25 cellular contexts compared by ENCODE assay signal in the genomic region with DNA sequence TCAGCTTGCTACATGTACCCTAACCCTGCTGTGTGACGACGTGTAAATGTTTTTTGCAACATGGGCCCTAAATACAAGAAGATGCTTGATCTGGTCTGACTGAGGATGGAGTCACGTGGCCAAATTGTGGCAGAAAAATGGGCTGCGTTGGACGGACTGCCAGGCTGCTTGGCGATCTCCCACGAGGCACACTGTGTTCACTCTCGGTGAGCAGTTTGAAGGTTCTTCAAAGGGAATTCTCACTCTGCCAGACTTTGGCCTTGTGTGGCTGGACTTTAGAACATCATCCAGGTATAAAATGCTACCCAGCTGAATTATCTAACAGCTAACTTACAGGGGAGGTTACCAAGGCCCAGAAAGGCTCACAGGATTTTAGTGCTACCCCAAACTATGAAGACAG.
DNase-seq lines count a peak whose midpoint lies in the region; ATAC-seq and TF ChIP-seq lines count a peak whose summit lies in the region.
"Had no signal": no experiment of that assay in that cellular context is flagged by ENCODE, and none has a peak within 500 bp of the region (broad histone marks: within the 10 kb centered on the region; RNA-seq: fewer than 3 reads in every experiment).

No MANE protein-coding gene starts in this region.

- WGBS in IMR-90 (ENCODE audit: extremely low coverage in 2 of 2, insufficient read length in 1 of 2), 2 experiments, result 48% methylated on average over 2 of the region's 8 CpGs; no CpG with 5 or more reads in 1 of the 2 experiments

- H4K8ac ChIP-seq in IMR-90 (ENCODE audit: low read depth in 2 of 2, low read length in 2 of 2), result no peak overlapping the region

- CTCF ChIA-PET in CD8-positive, alpha-beta memory T cell (lab: Charles Lee), result interaction anchor here (0.6 to 3.5 kb wide), 15 partner anchors 11 to 298 kb away, joined by 3 to 10 read pairs (median 4); partner anchors contain the start of genes ORAI1 and RHOF
- CTCF ChIA-PET in IMR-90 (lab: Yijun Ruan, JAX), result no interaction called here
- CTCF ChIA-PET in CD4-positive, alpha-beta memory T cell (lab: Charles Lee; ENCODE audit: partially characterized antibody), result interaction anchor here (0.6 to 2.6 kb wide), 15 partner anchors 8 to 798 kb away, joined by 3 to 24 read pairs (median 4); partner anchors contain the start of gene MORN3

- H3K27ac Mint-ChIP-seq in CD8-positive, alpha-beta memory T cell, result peak overlapping the region in 5 of 8 donors; percentile 17 to 84 (median 58)
- peak overlapping the region in 3 of 7 donors; percentile 31 to 86 (median 72) for H3K27ac Mint-ChIP-seq in CD4-positive, alpha-beta memory T cell
- H3K27ac Mint-ChIP-seq: activated T-cell treated with anti-CD3 and anti-CD28 coated beads, Interleukin-2, amount 50 U/mL, for 72 hours; dendritic cell treated with granulocyte-macrophage colony-stimulating factor and Interleukin-4, amounts not matched to agents 40 ng/mL and 50 ng/mL, for 4 days; HFFc6; progenitor cell of endocrine pancreas had no signal

- no peak overlapping the region for H3K18ac ChIP-seq in IMR-90 (ENCODE audit: low read depth, low read length)

- BruUV-seq in IMR-90 (replicated peaks; lab: Mats Ljungman, UMichigan), result no TSS peak

- H3K4me3 Mint-ChIP-seq in CD8-positive, alpha-beta memory T cell, result peak overlapping the region in 3 of 7 donors; percentile 12 to 31 (median 15)
- no peak overlapping the region for H3K4me3 Mint-ChIP-seq in CD4-positive, alpha-beta memory T cell
- H3K4me3 Mint-ChIP-seq: activated T-cell treated with anti-CD3 and anti-CD28 coated beads, Interleukin-2, amount 50 U/mL, for 72 hours; dendritic cell treated with granulocyte-macrophage colony-stimulating factor and Interleukin-4, amounts not matched to agents 40 ng/mL and 50 ng/mL, for 4 days; HFFc6; IgD-negative memory B cell had no signal

- peak overlapping the region; percentile 73 for H2AK9ac ChIP-seq in IMR-90 (replicated peaks; ENCODE audit: low read depth, low read length, poor library complexity)

- H3K23ac ChIP-seq in IMR-90 (ENCODE audit: low read depth, low read length), result no peak overlapping the region

- no peak for TF ChIP-seq RAD21 in IMR-90 (IDR thresholded peaks at IDR 0.05; ENCODE audit: low read length)

- H3K9me1 ChIP-seq in IMR-90 (ENCODE audit: insufficient read depth, low read length), result peaks cover 3% of the 10 kb centered on the region; the same call in 1 of the 2 replicates

- no peaks in the 10 kb centered on the region for H3K27me3 ChIP-seq in CD8-positive, alpha-beta memory T cell (ENCODE audit: insufficient read depth, low read length, poor library complexity, severe bottlenecking)
- H3K27me3 ChIP-seq in IMR-90 (ENCODE audit: control insufficient read depth, insufficient read depth, low read length) (no peaks in the 10 kb centered on the region), osteoblast (ENCODE audit: insufficient read depth, low read length) (no peaks in the 10 kb centered on the region)
- no peaks in the 10 kb centered on the region for H3K27me3 ChIP-seq in CD4-positive, alpha-beta memory T cell (ENCODE audit: insufficient read depth, low read length)
- H3K27me3 ChIP-seq: BLaER1 treated with 17β-estradiol and CSF1 and Interleukin-3, amounts not matched to agents 10 nM and 100 nM; hepatocyte had no signal

- H4K20me1 ChIP-seq in IMR-90 (ENCODE audit: insufficient read depth, low read length) (peaks cover 4% of the 10 kb centered on the region; the same call in 1 of the 2 replicates), osteoblast (ENCODE audit: insufficient read depth, low read length) (no peaks in the 10 kb centered on the region)

- H3K36me3 ChIP-seq in CD8-positive, alpha-beta memory T cell (ENCODE audit: insufficient read depth, low read length), result peaks cover 6% of the 10 kb centered on the region
- H3K36me3 ChIP-seq in IMR-90 (ENCODE audit: control insufficient read depth, insufficient read depth, low read length), result no peaks in the 10 kb centered on the region; the same call in none of the 2 replicates
- no peaks in the 10 kb centered on the region for H3K36me3 ChIP-seq in osteoblast (ENCODE audit: insufficient read depth, low read length)
- H3K36me3 ChIP-seq in CD4-positive, alpha-beta memory T cell (ENCODE audit: insufficient read depth, low read length), result peaks cover 8% of the 10 kb centered on the region

- H3K79me2 ChIP-seq in osteoblast (ENCODE audit: insufficient read depth, low read length), result no peaks in the 10 kb centered on the region
- H3K79me2 ChIP-seq: hepatocyte had no signal

- H2AK5ac ChIP-seq in IMR-90 (ENCODE audit: low read depth, low read length), result no peak overlapping the region

- peaks cover 0 to 39% (median 5%) of the 10 kb centered on the region in 3 donors for H3K36me3 Mint-ChIP-seq in CD8-positive, alpha-beta memory T cell
- peaks cover 16 to 23% of the 10 kb centered on the region in 2 donors for H3K36me3 Mint-ChIP-seq in CD4-positive, alpha-beta memory T cell

- H3K56ac ChIP-seq in IMR-90 (ENCODE audit: extremely low read depth, insufficient read depth, low read length), result no peak overlapping the region

- H3K27me3 Mint-ChIP-seq in CD8-positive, alpha-beta memory T cell, result no peaks in the 10 kb centered on the region
- no peaks in the 10 kb centered on the region for H3K27me3 Mint-ChIP-seq in CD4-positive, alpha-beta memory T cell
- H3K27me3 Mint-ChIP-seq: dendritic cell treated with granulocyte-macrophage colony-stimulating factor and Interleukin-4, amounts not matched to agents 40 ng/mL and 50 ng/mL, for 4 days; IgD-negative memory B cell; progenitor cell of endocrine pancreas had no signal

- H4K5ac ChIP-seq in IMR-90 (ENCODE audit: low read depth, low read length), result no peak overlapping the region

- H3K9me3 Mint-ChIP-seq in CD8-positive, alpha-beta memory T cell, result no peaks in the 10 kb centered on the region
- H3K9me3 Mint-ChIP-seq in CD4-positive, alpha-beta memory T cell, result no peaks in the 10 kb centered on the region
- H3K9me3 Mint-ChIP-seq: activated T-cell treated with anti-CD3 and anti-CD28 coated beads, Interleukin-2, amount 50 U/mL, for 72 hours; dendritic cell treated with granulocyte-macrophage colony-stimulating factor and Interleukin-4, amounts not matched to agents 40 ng/mL and 50 ng/mL, for 4 days; HFFc6; IgD-negative memory B cell had no signal

- H3K4me1 ChIP-seq in CD8-positive, alpha-beta memory T cell (ENCODE audit: insufficient read depth, low read length), result peaks cover 10% of the 10 kb centered on the region
- H3K4me1 ChIP-seq in IMR-90 (ENCODE audit: control insufficient read depth, insufficient read depth, low read length) (no peaks in the 10 kb centered on the region), osteoblast (ENCODE audit: insufficient read depth, low read length) (peaks cover 8% of the 10 kb centered on the region)
- peaks cover 17% of the 10 kb centered on the region for H3K4me1 ChIP-seq in CD4-positive, alpha-beta memory T cell (ENCODE audit: insufficient read depth, low read length)

- peaks cover 0 to 7% of the 10 kb centered on the region in 2 experiments; a peak in 3 of 4 replicates for H3K79me1 ChIP-seq in IMR-90 (ENCODE audit: low read depth in 1 of 2, low read length in 2 of 2)

- no peak overlapping the region for H3K14ac ChIP-seq in IMR-90 (replicated peaks; ENCODE audit: low read depth, low read length)

- intact Hi-C loops in IMR-90 (cut with micrococcal nuclease), result no loop called here
- intact Hi-C loops in CD4-positive, alpha-beta memory T cell (cut with micrococcal nuclease), result no loop called here

- no peak overlapping the region for H4K91ac ChIP-seq in IMR-90 (ENCODE audit: insufficient read depth, low read depth, low read length)

- POLR2A ChIA-PET in CD8-positive, alpha-beta memory T cell (lab: Charles Lee), result interaction anchor here (0.5 to 0.7 kb wide), 4 partner anchors 16 to 1171 kb away, joined by 3 to 5 read pairs (median 4); no protein-coding TSS in a partner anchor
- POLR2A ChIA-PET in IMR-90 (lab: Charles Lee; ENCODE audit: unreplicated experiment), result no interaction called here
- POLR2A ChIA-PET in CD4-positive, alpha-beta memory T cell (lab: Charles Lee; ENCODE audit: partially characterized antibody), result no interaction called here

- H3K4me3 ChIP-seq in CD8-positive, alpha-beta memory T cell (ENCODE audit: low read length), result no peak overlapping the region
- no peak overlapping the region for H3K4me3 ChIP-seq in IMR-90 (ENCODE audit: insufficient read depth, low read depth, low read length)
- H3K4me3 ChIP-seq in osteoblast (ENCODE audit: insufficient read depth, low read length), result no peak overlapping the region
- H3K4me3 ChIP-seq in CD4-positive, alpha-beta memory T cell (ENCODE audit: low read length in 2 of 2), result no peak overlapping the region
- H3K4me3 ChIP-seq: BLaER1 treated with 17β-estradiol and CSF1 and Interleukin-3, amounts not matched to agents 10 nM and 100 nM; hepatocyte had no signal

- H3K4me1 Mint-ChIP-seq in CD8-positive, alpha-beta memory T cell, result peaks cover 28 to 56% (median 41%) of the 10 kb centered on the region in 3 donors
- peaks cover 12 to 27% (median 18%) of the 10 kb centered on the region in 4 donors for H3K4me1 Mint-ChIP-seq in CD4-positive, alpha-beta memory T cell

- TF ChIP-seq POLR2A in IMR-90 (IDR thresholded peaks at IDR 0.05; ENCODE audit: low read depth, low read length), result no peak

- H2BK120ac ChIP-seq in IMR-90 (ENCODE audit: low read depth, low read length), result no peak overlapping the region

- TF ChIP-seq CTCF in IMR-90 (conservative IDR thresholded peaks at IDR 0.05; ENCODE audit: low read depth, low read length) (no peak), osteoblast (IDR thresholded peaks at IDR 0.05; ENCODE audit: extremely low read depth, low read depth, low read length) (no peak)

- no peak overlapping the region for H2BK15ac ChIP-seq in IMR-90 (ENCODE audit: low read depth, low read length)

- H2AFZ ChIP-seq in IMR-90 (replicated peaks; ENCODE audit: low read length, poor library complexity), result no peak overlapping the region
- no peak overlapping the region for H2AFZ ChIP-seq in osteoblast (ENCODE audit: low read length)
- H2AFZ ChIP-seq: hepatocyte had no signal

- no peak for ATAC-seq in IMR-90 (ENCODE audit: low read depth)
- ATAC-seq in GM18498 (IDR thresholded peaks at IDR 0.05; ENCODE audit: unreplicated experiment), result no peak
- ATAC-seq in GM19467 (IDR thresholded peaks at IDR 0.05; ENCODE audit: unreplicated experiment), result no peak
- ATAC-seq: activated T-cell treated with anti-CD3 and anti-CD28 coated beads, Interleukin-2, amount 50 U/mL, for 72 hours had no signal

- no peak overlapping the region for H3K4ac ChIP-seq in IMR-90 (ENCODE audit: low read depth, low read length)

- H2BK20ac ChIP-seq in IMR-90 (ENCODE audit: low read depth, low read length), result no peak overlapping the region

- no peak overlapping the region for H2BK5ac ChIP-seq in IMR-90 (ENCODE audit: low read depth, low read length, poor library complexity, severe bottlenecking)

- DNase-seq in CD8-positive, alpha-beta memory T cell, result no peak
- DNase-seq in IMR-90 (no peak), inferior parietal cortex (ENCODE audit: extremely low spot score) (peak; percentile 20), osteoblast (ENCODE audit: insufficient read length, low spot score, missing footprints) (peak; percentile 42), COLO829 (ENCODE audit: low spot score) (no peak)
- DNase-seq in CD4-positive, alpha-beta memory T cell, result no peak
- DNase-seq: activated naive CD4-positive, alpha-beta T cell; activated T-cell treated with anti-CD3 and anti-CD28 coated beads, Interleukin-2, amount 50 U/mL, for 72 hours; DMS79 treated with DMSO at 0.1 percent for 48 hours; HFFc6; mammary epithelial cell; NCI-H1092; NCI-H187; NCI-H2171; NCI-H82; SIG-M5; stimulated activated CD4-positive, alpha-beta T cell treated with anti-CD3 and anti-CD28 coated beads, Interleukin-4, amount 100 ng/mL, for 24 hours; trophoblast cell had no signal

- in situ Hi-C loops in IMR-90 (cut with MboI; ENCODE audit: low sequenced_read_pairs), result no loop called here

- dilution Hi-C loops in IMR-90 (cut with HindIII; ENCODE audit: low sequenced_read_pairs, unreplicated experiment), result no loop called here

- no peak overlapping the region for H3K4me2 ChIP-seq in IMR-90 (ENCODE audit: low read depth, low read length)
- H3K4me2 ChIP-seq in osteoblast (ENCODE audit: insufficient read depth, low read length), result no peak overlapping the region
- H3K4me2 ChIP-seq: hepatocyte had no signal

- no peaks in the 10 kb centered on the region for H3K9me3 ChIP-seq in CD8-positive, alpha-beta memory T cell (ENCODE audit: low read length)
- H3K9me3 ChIP-seq in IMR-90 (ENCODE audit: control insufficient read depth, insufficient read depth, low read length), result no peaks in the 10 kb centered on the region
- no peaks in the 10 kb centered on the region for H3K9me3 ChIP-seq in osteoblast (ENCODE audit: low read depth, low read length)
- H3K9me3 ChIP-seq in CD4-positive, alpha-beta memory T cell (ENCODE audit: control insufficient read depth in 1 of 2, low read length in 2 of 2), result no peaks in the 10 kb centered on the region
- H3K9me3 ChIP-seq: BLaER1 treated with 17β-estradiol and CSF1 and Interleukin-3, amounts not matched to agents 10 nM and 100 nM had no signal

- no peak overlapping the region for H3K9ac ChIP-seq in IMR-90 (ENCODE audit: low read depth, low read length)

- no peak overlapping the region for H3K27ac ChIP-seq in CD8-positive, alpha-beta memory T cell (ENCODE audit: low read depth, low read length)
- H3K27ac ChIP-seq in IMR-90 (ENCODE audit: insufficient read depth, low read length), result no peak overlapping the region
- H3K27ac ChIP-seq in osteoblast (ENCODE audit: low read depth, low read length), result no peak overlapping the region
- H3K27ac ChIP-seq in CD4-positive, alpha-beta memory T cell (ENCODE audit: low read depth, low read length), result no peak overlapping the region
- H3K27ac ChIP-seq: BLaER1 treated with 17β-estradiol and CSF1 and Interleukin-3, amounts not matched to agents 10 nM and 100 nM; hepatocyte had no signal

Comparison
In these comparisons a context has a peak if more than half of its experiments do, and no peak if none do; other contexts are left out.
1. DNase-seq: peak in inferior parietal cortex (single experiment) and osteoblast (single experiment); none in CD8-positive, alpha-beta memory T cell (0 of 5), IMR-90 (single experiment), COLO829 (single experiment) and CD4-positive, alpha-beta memory T cell (0 of 5).